1 cellular context compared by ENCODE assay signal in genomic region chr2:121755237-121756111, GRCh38.
TF ChIP-seq lines count a peak whose summit lies in the region.

Gene TSN (plus strand): TSS chr2:121755651. CDS start chr2:121755780, 129 bp downstream.

TF ChIP-seq in K562, 482 proteins besides CTCF, POLR2A, EP300 and RAD21 (continued from another document and continues in another):
- TF ChIP-seq NFRKB (IDR thresholded peaks at IDR 0.05; ENCODE audit: low read depth) (no peak), ZNF398 (CRISPR knock-in tag; IDR thresholded peaks at IDR 0.05) (no peak), ZNF347 (CRISPR knock-in tag; IDR thresholded peaks at IDR 0.05; ENCODE audit: low read depth) (no peak), HDAC8 (tag; IDR thresholded peaks at IDR 0.05) (no peak), ZNF436 (CRISPR knock-in tag; IDR thresholded peaks at IDR 0.05) (no peak), ZNF696 (CRISPR knock-in tag; conservative IDR thresholded peaks at IDR 0.05) (no peak), EZH2 (IDR thresholded peaks at IDR 0.05; ENCODE audit: borderline replicate concordance, low read depth, low read length) (no peak), ZNF121 (CRISPR knock-in tag; conservative IDR thresholded peaks at IDR 0.05) (no peak), CREB3 (tag; conservative IDR thresholded peaks at IDR 0.05; ENCODE audit: low read depth) (0 out of 2 replicates have a peak, but pooled peaks have one; percentile 38), RERE (CRISPR knock-in tag; IDR thresholded peaks at IDR 0.05; ENCODE audit: borderline replicate concordance) (no peak), RNF219 (CRISPR knock-in tag; IDR thresholded peaks at IDR 0.05) (no peak), NEUROD1 (IDR thresholded peaks at IDR 0.05; ENCODE audit: borderline replicate concordance, low read depth, low read length, partially characterized antibody) (peak; percentile 99), JUND (IDR thresholded peaks at IDR 0.05; ENCODE audit: borderline replicate concordance, low read depth, low read length) (peak; percentile 62), JUND (tag; IDR thresholded peaks at IDR 0.05; ENCODE audit: borderline replicate concordance, low read depth, low read length) (peak; percentile 48; the same call in 1 of the 3 replicates), ZNF184 (CRISPR knock-in tag; IDR thresholded peaks at IDR 0.05) (no peak), STAT5B (CRISPR knock-in tag; IDR thresholded peaks at IDR 0.05) (no peak), DPF2 (IDR thresholded peaks at IDR 0.05) (no peak), ZNF431 (CRISPR knock-in tag; IDR thresholded peaks at IDR 0.05) (no peak), E2F6 (IDR thresholded peaks at IDR 0.05; ENCODE audit: borderline replicate concordance in 1 of 2, extremely low read depth in 1 of 2, insufficient read depth in 1 of 2, insufficient read length in 1 of 2, low read depth in 1 of 2, low read length in 1 of 2, poor library complexity in 1 of 2, severe bottlenecking in 1 of 2) (peak; percentile 71 to 77), POLR2AphosphoS2 (IDR thresholded peaks at IDR 0.05; ENCODE audit: low read length) (no peak), DACH1 (IDR thresholded peaks at IDR 0.05; ENCODE audit: partially characterized antibody) (peak; percentile 96), CCAR2 (IDR thresholded peaks at IDR 0.05; ENCODE audit: low read depth, low read length) (no peak), ZNF212 (CRISPR knock-in tag; IDR thresholded peaks at IDR 0.05) (no peak), PCBP1 (IDR thresholded peaks at IDR 0.05; ENCODE audit: low read depth, low read length, poor library complexity, severe bottlenecking) (peak; percentile 98), TCF7L2 (IDR thresholded peaks at IDR 0.05; ENCODE audit: low read depth, low read length) (peak; percentile 26; the same call in 1 of the 2 replicates), DIDO1 (tag; IDR thresholded peaks at IDR 0.05; ENCODE audit: low read depth) (peak; percentile 98), ILF3 (IDR thresholded peaks at IDR 0.05; ENCODE audit: borderline replicate concordance) (no peak)
- TF ChIP-seq, protein P1, sequence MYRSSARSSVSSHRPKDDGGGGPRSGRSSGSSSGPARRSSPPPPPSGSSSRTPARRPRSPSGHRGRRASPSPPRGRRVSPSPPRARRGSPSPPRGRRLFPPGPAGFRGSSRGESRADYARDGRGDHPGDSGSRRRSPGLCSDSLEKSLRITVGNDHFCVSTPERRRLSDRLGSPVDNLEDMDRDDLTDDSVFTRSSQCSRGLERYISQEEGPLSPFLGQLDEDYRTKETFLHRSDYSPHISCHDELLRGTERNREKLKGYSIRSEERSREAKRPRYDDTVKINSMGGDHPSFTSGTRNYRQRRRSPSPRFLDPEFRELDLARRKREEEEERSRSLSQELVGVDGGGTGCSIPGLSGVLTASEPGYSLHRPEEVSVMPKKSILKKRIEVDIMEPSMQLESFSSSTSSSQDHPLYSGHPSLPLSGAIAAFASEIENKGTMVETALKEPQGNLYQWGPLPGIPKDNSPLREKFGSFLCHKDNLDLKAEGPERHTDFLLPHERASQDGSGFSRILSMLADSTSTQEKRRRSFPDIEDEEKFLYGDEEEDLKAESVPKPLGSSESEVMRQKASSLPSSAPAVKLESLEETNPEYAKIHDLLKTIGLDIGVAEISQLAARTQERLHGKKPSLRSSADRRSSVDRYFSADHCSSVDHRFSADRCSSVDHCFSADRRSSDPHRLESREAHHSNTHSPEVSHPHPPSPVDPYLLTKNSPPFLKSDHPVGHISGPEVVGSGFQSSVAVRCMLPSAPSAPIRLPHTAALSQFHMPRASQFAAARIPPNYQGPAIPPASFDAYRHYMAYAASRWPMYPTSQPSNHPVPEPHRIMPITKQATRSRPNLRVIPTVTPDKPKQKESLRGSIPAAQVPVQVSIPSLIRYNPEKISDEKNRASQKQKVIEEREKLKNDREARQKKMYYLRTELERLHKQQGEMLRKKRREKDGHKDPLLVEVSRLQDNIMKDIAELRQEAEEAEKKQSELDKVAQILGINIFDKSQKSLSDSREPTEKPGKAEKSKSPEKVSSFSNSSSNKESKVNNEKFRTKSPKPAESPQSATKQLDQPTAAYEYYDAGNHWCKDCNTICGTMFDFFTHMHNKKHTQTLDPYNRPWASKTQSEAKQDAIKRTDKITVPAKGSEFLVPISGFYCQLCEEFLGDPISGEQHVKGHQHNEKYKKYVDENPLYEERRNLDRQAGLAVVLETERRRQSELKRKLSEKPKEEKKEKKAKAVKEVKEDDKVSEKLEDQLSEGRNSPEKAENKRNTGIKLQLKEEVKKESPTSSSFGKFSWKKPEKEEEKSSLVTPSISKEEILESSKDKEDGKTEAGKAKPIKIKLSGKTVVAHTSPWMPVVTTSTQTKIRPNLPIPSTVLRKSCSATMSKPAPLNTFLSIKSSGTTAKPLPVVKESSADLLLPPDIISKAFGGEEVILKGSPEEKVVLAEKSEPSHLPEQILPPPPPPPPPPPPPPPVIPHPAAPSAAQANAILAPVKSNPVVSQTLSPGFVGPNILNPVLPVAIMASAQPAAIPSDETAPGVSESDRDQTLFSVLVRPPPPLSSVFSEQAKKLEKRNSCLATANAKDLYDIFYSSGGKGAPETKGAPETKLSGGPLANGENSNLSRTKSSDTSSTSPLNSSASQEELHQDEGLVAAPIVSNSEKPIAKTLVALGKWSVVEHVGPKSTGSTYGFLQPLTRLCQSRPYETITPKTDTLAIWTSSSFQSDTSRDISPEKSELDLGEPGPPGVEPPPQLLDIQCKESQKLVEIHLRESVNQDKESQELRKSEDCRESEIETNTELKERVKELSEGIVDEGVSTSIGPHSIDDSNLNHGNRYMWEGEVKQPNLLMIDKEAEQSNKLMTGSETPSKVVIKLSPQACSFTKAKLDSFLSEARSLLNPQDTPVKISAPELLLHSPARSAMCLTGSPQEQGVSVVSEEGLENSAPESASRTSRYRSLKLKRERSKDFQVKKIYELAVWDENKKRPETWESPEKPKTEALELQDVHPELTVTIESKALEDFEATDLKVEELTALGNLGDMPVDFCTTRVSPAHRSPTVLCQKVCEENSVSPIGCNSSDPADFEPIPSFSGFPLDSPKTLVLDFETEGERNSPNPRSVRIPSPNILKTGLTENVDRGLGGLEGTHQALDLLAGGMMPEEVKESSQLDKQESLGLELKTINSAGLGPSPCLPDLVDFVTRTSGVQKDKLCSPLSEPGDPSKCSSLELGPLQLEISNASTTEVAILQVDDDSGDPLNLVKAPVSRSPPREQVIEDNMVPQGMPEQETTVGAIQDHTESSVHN (IDR thresholded peaks at IDR 0.05; ENCODE audit: borderline replicate concordance in 1 of 2, low read depth in 1 of 2), result no peak
- TF ChIP-seq, protein P2, sequence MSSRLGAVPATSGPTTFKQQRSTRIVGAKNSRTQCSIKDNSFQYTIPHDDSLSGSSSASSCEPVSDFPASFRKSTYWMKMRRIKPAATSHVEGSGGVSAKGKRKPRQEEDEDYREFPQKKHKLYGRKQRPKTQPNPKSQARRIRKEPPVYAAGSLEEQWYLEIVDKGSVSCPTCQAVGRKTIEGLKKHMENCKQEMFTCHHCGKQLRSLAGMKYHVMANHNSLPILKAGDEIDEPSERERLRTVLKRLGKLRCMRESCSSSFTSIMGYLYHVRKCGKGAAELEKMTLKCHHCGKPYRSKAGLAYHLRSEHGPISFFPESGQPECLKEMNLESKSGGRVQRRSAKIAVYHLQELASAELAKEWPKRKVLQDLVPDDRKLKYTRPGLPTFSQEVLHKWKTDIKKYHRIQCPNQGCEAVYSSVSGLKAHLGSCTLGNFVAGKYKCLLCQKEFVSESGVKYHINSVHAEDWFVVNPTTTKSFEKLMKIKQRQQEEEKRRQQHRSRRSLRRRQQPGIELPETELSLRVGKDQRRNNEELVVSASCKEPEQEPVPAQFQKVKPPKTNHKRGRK (tag; IDR thresholded peaks at IDR 0.05), result no peak
- TF ChIP-seq, protein P3, sequence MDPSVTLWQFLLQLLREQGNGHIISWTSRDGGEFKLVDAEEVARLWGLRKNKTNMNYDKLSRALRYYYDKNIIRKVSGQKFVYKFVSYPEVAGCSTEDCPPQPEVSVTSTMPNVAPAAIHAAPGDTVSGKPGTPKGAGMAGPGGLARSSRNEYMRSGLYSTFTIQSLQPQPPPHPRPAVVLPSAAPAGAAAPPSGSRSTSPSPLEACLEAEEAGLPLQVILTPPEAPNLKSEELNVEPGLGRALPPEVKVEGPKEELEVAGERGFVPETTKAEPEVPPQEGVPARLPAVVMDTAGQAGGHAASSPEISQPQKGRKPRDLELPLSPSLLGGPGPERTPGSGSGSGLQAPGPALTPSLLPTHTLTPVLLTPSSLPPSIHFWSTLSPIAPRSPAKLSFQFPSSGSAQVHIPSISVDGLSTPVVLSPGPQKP (CRISPR knock-in tag; IDR thresholded peaks at IDR 0.05), result no peak
